ENCODE assay signal across 17 cellular contexts in the genomic region with DNA sequence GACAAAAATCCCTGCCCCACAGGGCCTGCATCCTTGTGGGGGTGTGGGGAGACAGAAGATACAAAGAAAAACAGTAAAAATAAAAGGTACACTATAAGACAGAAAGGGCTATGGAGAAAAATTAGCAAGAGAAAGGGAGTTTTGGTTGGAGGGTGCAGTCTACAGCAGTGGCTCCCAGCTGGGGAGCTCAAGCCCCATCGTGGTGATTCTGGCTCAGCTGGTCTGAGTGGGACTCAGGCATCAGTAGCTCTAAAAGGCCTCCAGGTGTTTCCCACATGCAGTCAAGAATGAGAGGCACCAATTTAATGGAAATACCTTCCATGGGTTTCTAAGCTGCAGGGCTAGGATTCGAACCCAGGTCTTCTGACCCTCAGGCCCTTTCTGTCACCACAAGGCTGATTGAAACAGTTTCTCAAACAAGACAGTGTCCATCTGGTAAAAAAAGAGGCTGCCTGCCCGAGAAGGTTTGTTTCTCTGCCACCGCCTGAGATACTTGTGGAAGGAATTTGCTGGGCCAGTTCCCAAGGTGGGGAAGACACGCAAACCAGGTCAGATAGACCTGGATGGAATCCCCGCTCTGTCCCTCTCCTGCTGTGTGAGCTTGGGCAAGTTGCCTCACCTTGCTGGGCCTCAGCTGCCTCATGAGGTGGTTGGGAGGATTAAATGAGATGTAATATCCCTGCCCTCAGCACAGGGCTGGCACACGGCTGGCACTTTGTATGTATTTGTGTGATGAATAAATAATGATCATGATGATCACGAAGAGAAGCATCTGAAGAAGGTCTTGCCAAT. TPM values are rescaled to one million over a fixed set of nuclear protein-coding genes. Genes with fewer than 3 reads are reported as not detected.
DNase-seq lines count a peak whose midpoint lies in the region; TF ChIP-seq lines count a peak whose summit lies in the region.
"Had no signal": no experiment of that assay in that cellular context is flagged by ENCODE, and none has a peak within 500 bp of the region (broad histone marks: within the 10 kb centered on the region; RNA-seq: fewer than 3 reads in every experiment).

No MANE protein-coding gene starts in this region.

- H3K9ac ChIP-seq in BLaER1 = no peak overlapping the region

- H3K27ac ChIP-seq in BLaER1 (peak overlapping the region; percentile 76; the same call in 1 of the 2 replicates), osteoblast (ENCODE audit: low read depth, low read length) (no peak overlapping the region), hepatocyte (no peak overlapping the region)

- H4K20me1 ChIP-seq in BLaER1 = peaks cover 15% of the 10 kb centered on the region; the same call in 1 of the 2 replicates
- no peaks in the 10 kb centered on the region for H4K20me1 ChIP-seq in osteoblast (ENCODE audit: insufficient read depth, low read length)
- H4K20me1 ChIP-seq in hepatocyte (ENCODE audit: insufficient read depth, poor library complexity, severe bottlenecking) = no peaks in the 10 kb centered on the region

- H3K4me1 ChIP-seq in BLaER1 = peaks cover 52% of the 10 kb centered on the region
- no peaks in the 10 kb centered on the region for H3K4me1 ChIP-seq in osteoblast (ENCODE audit: insufficient read depth, low read length)
- H3K4me1 ChIP-seq in hepatocyte (ENCODE audit: insufficient read depth) = peaks cover 11% of the 10 kb centered on the region

- DNase-seq in G401 (ENCODE audit: low spot score) = peak; percentile 87
- DNase-seq in cerebellar nuclear complex (lab: John Stamatoyannopoulos, UW) = peak; percentile 28 to 44
- peak; percentile 45 for DNase-seq in osteoblast (ENCODE audit: insufficient read length, low spot score, missing footprints)
- DNase-seq in hepatocyte (ENCODE audit: low spot score) = no peak
- no peak for DNase-seq in NCI-H526 treated with DMSO at 0.1 percent for 48 hours (lab: John Stamatoyannopoulos, UW)
- DNase-seq in NCI-H2029 (lab: John Stamatoyannopoulos, UW) = no peak
- DNase-seq: CD4-positive, CD25-positive, alpha-beta regulatory T cell; CD8-positive, alpha-beta memory T cell; COR-L47; DMS 273 treated with DMSO at 0.1 percent for 48 hours; DMS53; DND-41; EL; GDM1; GOT3; H7 had no signal

- 89% methylated on average over 8 of the region's 8 CpGs for WGBS in hepatocyte (ENCODE audit: low lambda C conversion rate, missing lambda C conversion rate)

- H3K9me2 ChIP-seq in hepatocyte (replicated peaks; ENCODE audit: insufficient read depth) = no peaks in the 10 kb centered on the region

- no peak overlapping the region for H3K4me3 ChIP-seq in BLaER1
- no peak overlapping the region for H3K4me3 ChIP-seq in osteoblast (ENCODE audit: insufficient read depth, low read length)
- no peak overlapping the region for H3K4me3 ChIP-seq in hepatocyte

- H3K36me3 ChIP-seq in BLaER1 (peaks cover 94% of the 10 kb centered on the region), osteoblast (ENCODE audit: insufficient read depth, low read length) (peaks cover 4% of the 10 kb centered on the region), hepatocyte (replicated peaks; ENCODE audit: insufficient read depth, low read depth) (no peaks in the 10 kb centered on the region)

- H3K9me3 ChIP-seq in BLaER1 (no peaks in the 10 kb centered on the region), osteoblast (ENCODE audit: low read depth, low read length) (no peaks in the 10 kb centered on the region), hepatocyte (ENCODE audit: low read depth) (no peaks in the 10 kb centered on the region)

- H3K4me2 ChIP-seq in BLaER1 (0 out of 2 replicates have a peak overlapping the region, but pooled peaks have one; percentile 82), osteoblast (ENCODE audit: insufficient read depth, low read length) (no peak overlapping the region), hepatocyte (no peak overlapping the region)

- H2AFZ ChIP-seq in osteoblast (ENCODE audit: low read length) (no peak overlapping the region), hepatocyte (no peak overlapping the region)

- H3K27me3 ChIP-seq in BLaER1 (no peaks in the 10 kb centered on the region), osteoblast (ENCODE audit: insufficient read depth, low read length) (no peaks in the 10 kb centered on the region), hepatocyte (no peaks in the 10 kb centered on the region)

- H3K79me2 ChIP-seq in osteoblast (ENCODE audit: insufficient read depth, low read length) (no peaks in the 10 kb centered on the region), hepatocyte (no peaks in the 10 kb centered on the region)

- in situ Hi-C loops in G401 (cut with HindIII; ENCODE audit: low sequenced_read_pairs) = no loop called here

- TF ChIP-seq CTCF in osteoblast (IDR thresholded peaks at IDR 0.05; ENCODE audit: extremely low read depth, low read depth, low read length) (no peak), hepatocyte (IDR thresholded peaks at IDR 0.05; ENCODE audit: poor library complexity) (no peak)

RNA-seq across cellular contexts. Expression of a gene that starts 43.1 kb away (rescaled TPM):
- total RNA-seq in G401 (2014; rRNA removed; shearing (Covaris generic)) = 2.8 and 3.1 TPM in 2 replicates
- total RNA-seq in osteoblast (10.1 and 11.8 TPM in 2 replicates), hepatocyte (30.8 and 47.0 TPM in 2 replicates)
- 44.6 and 55.2 TPM in 2 replicates for polyA plus RNA-seq in hepatocyte
- polyA plus RNA-seq: CD4-positive, CD25-positive, alpha-beta regulatory T cell; CD8-positive, alpha-beta memory T cell had no signal

Comparison
In these comparisons a context has a peak if more than half of its experiments do, and no peak if none do; other contexts are left out.
1. DNase-seq: peak in G401 (single experiment), cerebellar nuclear complex (2 of 2) and osteoblast (single experiment); none in hepatocyte (single experiment), NCI-H526 treated with DMSO at 0.1 percent for 48 hours (single experiment) and NCI-H2029 (single experiment).